ENCODE assay signal across 11 cellular contexts in the genomic region with DNA sequence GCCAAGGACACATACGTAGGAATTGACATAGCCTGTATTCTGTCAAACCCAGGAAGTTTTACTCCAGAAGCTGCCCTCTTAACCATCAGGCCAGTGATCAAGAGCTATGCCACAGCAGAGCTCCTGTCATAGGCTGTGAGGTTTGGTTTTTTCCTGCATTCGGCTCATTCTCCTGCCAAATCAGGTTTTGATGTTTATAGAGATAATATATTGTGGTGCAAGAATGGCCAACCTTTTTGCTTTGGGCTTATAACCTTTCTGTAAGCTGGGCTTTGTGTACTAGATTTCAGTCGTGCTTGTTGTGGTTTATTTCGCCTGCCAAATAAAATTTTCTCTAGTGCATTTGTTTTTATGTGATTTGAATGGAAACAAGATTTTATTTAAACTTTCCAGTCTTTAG. TPM values are rescaled to one million over a fixed set of nuclear protein-coding genes. Genes with fewer than 3 reads are reported as not detected.
DNase-seq lines count a peak whose midpoint lies in the region; ATAC-seq and TF ChIP-seq lines count a peak whose summit lies in the region.
"Had no signal": no experiment of that assay in that cellular context is flagged by ENCODE, and none has a peak within 500 bp of the region (broad histone marks: within the 10 kb centered on the region; RNA-seq: fewer than 3 reads in every experiment).

No MANE protein-coding gene starts in this region.

- H3K36me3 ChIP-seq in IMR-90 (ENCODE audit: control insufficient read depth, insufficient read depth, low read length) (peaks cover 20% of the 10 kb centered on the region), gastroesophageal sphincter (no peaks in the 10 kb centered on the region), skeletal muscle satellite cell (ENCODE audit: insufficient read depth, low read length) (peaks cover 19% of the 10 kb centered on the region)
- H3K36me3 ChIP-seq: ovary had no signal

- H2BK120ac ChIP-seq in IMR-90 (ENCODE audit: low read depth, low read length) = no peak overlapping the region

- H3K9me3 ChIP-seq in IMR-90 (ENCODE audit: control insufficient read depth, insufficient read depth, low read length) (no peaks in the 10 kb centered on the region), gastroesophageal sphincter (peaks cover 0 to 20% (median 0%) of the 10 kb centered on the region in 3 donors), skeletal muscle satellite cell (replicated peaks; ENCODE audit: low read length) (peaks cover 7% of the 10 kb centered on the region)
- H3K9me3 ChIP-seq: ovary had no signal

- no peak overlapping the region for H2BK15ac ChIP-seq in IMR-90 (ENCODE audit: low read depth, low read length)

- H3K4me1 Mint-ChIP-seq in activated CD8-positive, alpha-beta T cell treated with anti-CD3 and anti-CD28 coated beads for 36 hours (ENCODE audit: low read depth) = peaks cover 65% of the 10 kb centered on the region

- TF ChIP-seq EP300 in gastroesophageal sphincter (IDR thresholded peaks at IDR 0.05) = no peak

- peaks cover 58% of the 10 kb centered on the region for H4K20me1 ChIP-seq in IMR-90 (ENCODE audit: insufficient read depth, low read length)

- peaks cover 4 to 56% of the 10 kb centered on the region in 2 experiments; a peak in 2 of 4 replicates for H3K79me1 ChIP-seq in IMR-90 (ENCODE audit: low read depth in 1 of 2, low read length in 2 of 2)

- no peak overlapping the region for H2BK20ac ChIP-seq in IMR-90 (ENCODE audit: low read depth, low read length)

- H3K4me1 ChIP-seq in IMR-90 (ENCODE audit: control insufficient read depth, insufficient read depth, low read length) (peaks cover 4% of the 10 kb centered on the region; the same call in 1 of the 2 replicates), gastroesophageal sphincter (peaks cover 15 to 59% (median 38%) of the 10 kb centered on the region in 3 donors), skeletal muscle satellite cell (ENCODE audit: control insufficient read depth, insufficient read depth, low read length) (peaks cover 10% of the 10 kb centered on the region)

- no peak for ATAC-seq in IMR-90 (ENCODE audit: low read depth)
- ATAC-seq in activated CD8-positive, alpha-beta T cell treated with anti-CD3 and anti-CD28 coated beads for 36 hours = no peak
- ATAC-seq in gastroesophageal sphincter = no peak
- ATAC-seq in HG03354 (IDR thresholded peaks at IDR 0.05; ENCODE audit: poor library complexity, severe bottlenecking, unreplicated experiment) = no peak
- ATAC-seq: stimulated activated memory B cell treated with anti-CD40 and anti-IgM and Interleukin-4, amounts not matched to agents 10 μg/mL and 1 μg/mL and 100 μg/mL, for 72 hours had no signal

- H3K23ac ChIP-seq in IMR-90 (ENCODE audit: low read depth, low read length) = peak overlapping the region; percentile 48

- WGBS in IMR-90 (ENCODE audit: extremely low coverage in 2 of 2, insufficient read length in 1 of 2), 2 experiments = no CpG with 5 or more reads among the region's 4 CpGs
- 51 to 60% methylated on average over 4 of the region's 4 CpGs for WGBS in gastroesophageal sphincter (ENCODE audit: low coverage in 1 of 2), 2 donors

- no peak overlapping the region for H3K27ac ChIP-seq in IMR-90 (ENCODE audit: insufficient read depth, low read length)
- peak overlapping the region; percentile 90 to 99 (median 94) for H3K27ac ChIP-seq in gastroesophageal sphincter
- H3K27ac ChIP-seq: epithelial cell of prostate, ovary had no signal

- intact Hi-C loops in IMR-90 (cut with micrococcal nuclease) = loop anchor here (2.0 to 5.0 kb wide), 2 partner anchors 34 to 243 kb away; no protein-coding TSS in a partner anchor
- intact Hi-C loops in activated CD8-positive, alpha-beta T cell treated with anti-CD3 and anti-CD28 coated beads for 36 hours (cut with micrococcal nuclease) = loop anchor here (5.0 kb wide), 1 partner anchor 246 kb away; the partner anchor contains the start of genes IMMT and MRPL35

- no peak overlapping the region for H3K4ac ChIP-seq in IMR-90 (ENCODE audit: low read depth, low read length)

- no peak overlapping the region for H2AFZ ChIP-seq in IMR-90 (replicated peaks; ENCODE audit: low read length, poor library complexity)

- no peak overlapping the region for H3K14ac ChIP-seq in IMR-90 (replicated peaks; ENCODE audit: low read depth, low read length)

- no peaks in the 10 kb centered on the region for H3K27me3 Mint-ChIP-seq in activated CD8-positive, alpha-beta T cell treated with anti-CD3 and anti-CD28 coated beads for 36 hours
- H3K27me3 Mint-ChIP-seq: stimulated activated memory B cell treated with anti-CD40 and anti-IgM and Interleukin-4, amounts not matched to agents 10 μg/mL and 1 μg/mL and 100 μg/mL, for 72 hours had no signal

- POLR2A ChIA-PET in IMR-90 (lab: Charles Lee; ENCODE audit: unreplicated experiment) = interaction anchor here (0.5 kb wide), 1 partner anchor 11 kb away, joined by 4 read pairs; no protein-coding TSS in a partner anchor
- POLR2A ChIA-PET in activated CD8-positive, alpha-beta T cell treated with anti-CD3 and anti-CD28 coated beads for 36 hours (lab: Charles Lee) = no interaction called here

- H4K91ac ChIP-seq in IMR-90 (ENCODE audit: insufficient read depth, low read depth, low read length) = no peak overlapping the region

- no peak overlapping the region for H2AK5ac ChIP-seq in IMR-90 (ENCODE audit: low read depth, low read length)

- CTCF ChIA-PET in IMR-90 (lab: Yijun Ruan, JAX) = interaction anchor here (0.6 kb wide), 1 partner anchor 72 kb away, joined by 3 read pairs; no protein-coding TSS in a partner anchor
- CTCF ChIA-PET in activated CD8-positive, alpha-beta T cell treated with anti-CD3 and anti-CD28 coated beads for 36 hours (lab: Charles Lee) = interaction anchor here (1.3 kb wide), 1 partner anchor 8 kb away, joined by 3 read pairs; no protein-coding TSS in a partner anchor

- peak overlapping the region; percentile 96 for H3K27ac Mint-ChIP-seq in activated CD8-positive, alpha-beta T cell treated with anti-CD3 and anti-CD28 coated beads for 36 hours

- dilution Hi-C loops in IMR-90 (cut with HindIII; ENCODE audit: low sequenced_read_pairs, unreplicated experiment) = no loop called here

- H3K27me3 ChIP-seq in IMR-90 (ENCODE audit: control insufficient read depth, insufficient read depth, low read length) (no peaks in the 10 kb centered on the region), gastroesophageal sphincter (no peaks in the 10 kb centered on the region), skeletal muscle satellite cell (ENCODE audit: control insufficient read depth, insufficient read depth, low read length) (no peaks in the 10 kb centered on the region)
- H3K27me3 ChIP-seq: ovary had no signal

- no peak overlapping the region for H4K8ac ChIP-seq in IMR-90 (ENCODE audit: low read depth in 2 of 2, low read length in 2 of 2)

- 0 out of 2 replicates have a peak overlapping the region, but pooled peaks have one; percentile 20 for H3K4me2 ChIP-seq in IMR-90 (ENCODE audit: low read depth, low read length)
- peak overlapping the region; percentile 89 for H3K4me2 ChIP-seq in skeletal muscle satellite cell (ENCODE audit: low read length)

- H3K18ac ChIP-seq in IMR-90 (ENCODE audit: low read depth, low read length) = no peak overlapping the region

- H3K4me3 Mint-ChIP-seq in activated CD8-positive, alpha-beta T cell treated with anti-CD3 and anti-CD28 coated beads for 36 hours = peak overlapping the region; percentile 94

- no peak overlapping the region for H4K5ac ChIP-seq in IMR-90 (ENCODE audit: low read depth, low read length)

- H3K4me3 ChIP-seq in IMR-90 (ENCODE audit: insufficient read depth, low read depth, low read length) (no peak overlapping the region), gastroesophageal sphincter (peak overlapping the region in 1 of 2 donors; percentile 81), skeletal muscle satellite cell (ENCODE audit: low read length) (peak overlapping the region; percentile 83)

- peaks cover 14% of the 10 kb centered on the region for H3K9me3 Mint-ChIP-seq in activated CD8-positive, alpha-beta T cell treated with anti-CD3 and anti-CD28 coated beads for 36 hours

- in situ Hi-C loops in IMR-90 (cut with MboI; ENCODE audit: low sequenced_read_pairs) = no loop called here

- H2AK9ac ChIP-seq in IMR-90 (replicated peaks; ENCODE audit: low read depth, low read length, poor library complexity) = no peak overlapping the region

- BruUV-seq in IMR-90 (replicated peaks; lab: Mats Ljungman, UMichigan) = no TSS peak

- no peak overlapping the region for H3K9ac ChIP-seq in IMR-90 (ENCODE audit: low read depth, low read length)
- no peak overlapping the region for H3K9ac ChIP-seq in skeletal muscle satellite cell (ENCODE audit: low read depth, low read length)

- no peak for DNase-seq in IMR-90
- DNase-seq in activated CD8-positive, alpha-beta T cell treated with anti-CD3 and anti-CD28 coated beads for 36 hours = no peak
- DNase-seq in A172 (ENCODE audit: low spot score) = no peak
- no peak for DNase-seq in NCI-H1436 treated with DMSO at 0.1 percent for 48 hours (lab: John Stamatoyannopoulos, UW)
- DNase-seq: NCI-H69, ovary had no signal

- no peak for TF ChIP-seq RAD21 in IMR-90 (IDR thresholded peaks at IDR 0.05; ENCODE audit: low read length)

- no peak overlapping the region for H2BK5ac ChIP-seq in IMR-90 (ENCODE audit: low read depth, low read length, poor library complexity, severe bottlenecking)

- TF ChIP-seq POLR2A in IMR-90 (IDR thresholded peaks at IDR 0.05; ENCODE audit: low read depth, low read length) (no peak), gastroesophageal sphincter (IDR thresholded peaks at IDR 0.05) (no peak)

- no peak for TF ChIP-seq CTCF in IMR-90 (conservative IDR thresholded peaks at IDR 0.05; ENCODE audit: low read depth, low read length)
- TF ChIP-seq CTCF in activated CD8-positive, alpha-beta T cell treated with anti-CD3 and anti-CD28 coated beads for 36 hours (IDR thresholded peaks at IDR 0.05) = no peak
- no peak for TF ChIP-seq CTCF in gastroesophageal sphincter (IDR thresholded peaks at IDR 0.05)

- H3K56ac ChIP-seq in IMR-90 (ENCODE audit: extremely low read depth, insufficient read depth, low read length) = no peak overlapping the region

- no peaks in the 10 kb centered on the region; the same call in 1 of the 2 replicates for H3K9me1 ChIP-seq in IMR-90 (ENCODE audit: insufficient read depth, low read length)

- peaks cover 80% of the 10 kb centered on the region for H3K36me3 Mint-ChIP-seq in activated CD8-positive, alpha-beta T cell treated with anti-CD3 and anti-CD28 coated beads for 36 hours (ENCODE audit: low read depth)

RNA-seq across cellular contexts. Expression of gene KDM3A, which starts 2.4 kb away (rescaled TPM):
- total RNA-seq in IMR-90 (2012; rRNA removed) (33.3 and 35.8 TPM in 2 replicates), gastroesophageal sphincter (10 to 100 TPM; 40.5 to 81.8 (median 63.2) TPM)
- polyA plus RNA-seq in IMR-90 (2012; rRNA removed) = 21.3 and 24.8 TPM in 2 replicates
- 4.4 and 5.9 TPM in 2 replicates for polyA plus RNA-seq in IMR-90 (2012; cell fraction: cytosol; rRNA removed)
- 17.0 and 133 TPM in 2 replicates for polyA plus RNA-seq in IMR-90 (2012; cell fraction: nucleus; rRNA removed; ENCODE audit: low replicate concordance)
- total RNA-seq in activated CD8-positive, alpha-beta T cell treated with anti-CD3 and anti-CD28 coated beads for 36 hours = 100 to 1,000 TPM; 107 to 114 TPM
- 19.0 and 24.0 TPM in 2 replicates for total RNA-seq in skeletal muscle satellite cell (2012; rRNA removed)
- 9.8 and 11.9 TPM in 2 replicates for total RNA-seq in A172 (2014; rRNA removed; shearing (Covaris generic))
